ENCODE assay signal across 21 cellular contexts in genomic region chr6:33053230-33053629, GRCh38. TPM values are rescaled to one million over a fixed set of nuclear protein-coding genes. Genes with fewer than 3 reads are reported as not detected.
DNase-seq lines count a peak whose midpoint lies in the region; ATAC-seq, FAIRE-seq and TF ChIP-seq lines count a peak whose summit lies in the region.
"Had no signal": no experiment of that assay in that cellular context is flagged by ENCODE, and none has a peak within 500 bp of the region (broad histone marks: within the 10 kb centered on the region; RNA-seq: fewer than 3 reads in every experiment).

No MANE protein-coding gene starts in this region.

- TF ChIP-seq RAD21 in HepG2 (CRISPR knock-in tag; IDR thresholded peaks at IDR 0.05), result no peak

- TF ChIP-seq POLR2A in HepG2 (IDR thresholded peaks at IDR 0.05; ENCODE audit: insufficient read depth in 1 of 2, low read depth in 2 of 2, low read length in 2 of 2), result no peak

- no peaks in the 10 kb centered on the region for H3K36me3 Mint-ChIP-seq in type B pancreatic cell
- H3K36me3 Mint-ChIP-seq: CD4-positive, CD25-positive, alpha-beta regulatory T cell had no signal

- H3K4me3 Mint-ChIP-seq in type B pancreatic cell, result no peak overlapping the region
- H3K4me3 Mint-ChIP-seq: CD4-positive, CD25-positive, alpha-beta regulatory T cell had no signal

- H3K9me3 ChIP-seq in HepG2 (ENCODE audit: low read length), result no peaks in the 10 kb centered on the region

- CTCF ChIA-PET in HepG2 (lab: Yijun Ruan, JAX; ENCODE audit: low intra/inter-chr PET ratio, low total read pairs), result no interaction called here

- TF ChIP-seq EP300 in HepG2 (IDR thresholded peaks at IDR 0.05; ENCODE audit: low read depth in 2 of 2, low read length in 2 of 2), result no peak
- TF ChIP-seq EP300 in HepG2 (CRISPR knock-in tag; IDR thresholded peaks at IDR 0.05; ENCODE audit: borderline replicate concordance), result no peak

- WGBS in HepG2 (ENCODE audit: low lambda C conversion rate), result 2% methylated on average over 4 of the region's 4 CpGs

- in situ Hi-C loops in HepG2 (cut with HindIII; ENCODE audit: extremely low pct_ligation_motif_present, low pct_unique_long_range_greater_than_20kb), result no loop called here

- intact Hi-C loops in HepG2 (cut with micrococcal nuclease; ENCODE audit: unreplicated experiment), result no loop called here

- no TSS peak for BruUV-seq in HepG2 (replicated peaks; lab: Mats Ljungman, UMichigan)

- no peak overlapping the region for H3K27ac ChIP-seq in HepG2 (ENCODE audit: extremely low read length, insufficient read depth, low read length)
- H3K27ac ChIP-seq: PC-9 had no signal

- H3K79me2 ChIP-seq in HepG2 (ENCODE audit: insufficient read depth, low read length), result no peaks in the 10 kb centered on the region

- H3K36me3 ChIP-seq in HepG2 (replicated peaks in 1 of 2; ENCODE audit: control insufficient read depth in 1 of 2, insufficient read depth in 2 of 2, low read length in 2 of 2), result no peaks in the 10 kb centered on the region

- H3K9me3 Mint-ChIP-seq in type B pancreatic cell, result peaks cover 5% of the 10 kb centered on the region

- H3K27ac Mint-ChIP-seq in type B pancreatic cell, result peak overlapping the region; percentile 35

- POLR2A ChIA-PET in HepG2 (lab: Yijun Ruan, JAX), result no interaction called here

- peaks cover 0 to 20% of the 10 kb centered on the region in 2 experiments; a peak in 2 of 5 replicates for H3K27me3 ChIP-seq in HepG2 (ENCODE audit: control insufficient read depth in 1 of 2, insufficient read depth in 2 of 2, low read length in 2 of 2)

- peaks cover 33% of the 10 kb centered on the region for H3K27me3 Mint-ChIP-seq in type B pancreatic cell

- no peaks in the 10 kb centered on the region for H3K4me1 Mint-ChIP-seq in type B pancreatic cell (ENCODE audit: unreplicated experiment)
- H3K4me1 Mint-ChIP-seq: CD4-positive, CD25-positive, alpha-beta regulatory T cell had no signal

- H4K20me1 ChIP-seq in HepG2 (ENCODE audit: insufficient read depth, low read length), result no peaks in the 10 kb centered on the region

- H3K4me3 ChIP-seq in choroid plexus epithelial cell (ENCODE audit: low read depth, low read length), result no peak overlapping the region
- no peak overlapping the region for H3K4me3 ChIP-seq in HepG2 (replicated peaks in 1 of 3; ENCODE audit: insufficient read depth in 1 of 3, low read depth in 2 of 3, low read length in 3 of 3)
- H3K4me3 ChIP-seq: PC-9 had no signal

- DNase-seq in RCC 7860 (ENCODE audit: low spot score) (peak; percentile 14), choroid plexus epithelial cell (ENCODE audit: low read depth) (peak; percentile 34), HepG2 (ENCODE audit: low spot score) (peak; percentile 88), type B pancreatic cell (ENCODE audit: extremely low spot score, unreplicated experiment) (no peak), COR-L47 (lab: John Stamatoyannopoulos, UW) (no peak)
- DNase-seq: ACHN; CD4-positive, CD25-positive, alpha-beta regulatory T cell; DND-41; GF-D8; H7; Karpas-422; NCI-H1417; NCI-H1930; NCI-H2171; NCI-H774; SHP77 treated with DMSO at 0.1 percent for 48 hours had no signal

- H3K9ac ChIP-seq in HepG2 (ENCODE audit: insufficient read depth, low read depth, low read length), result no peak overlapping the region

- H3K4me1 ChIP-seq in HepG2 (ENCODE audit: insufficient read depth, low read length), result peaks cover 11% of the 10 kb centered on the region; the same call in 1 of the 2 replicates

- no peak overlapping the region for H2AFZ ChIP-seq in HepG2 (ENCODE audit: low read length)
- H2AFZ ChIP-seq: PC-9 had no signal

- FAIRE-seq in RCC 7860 (lab: Jason Lieb, UNC) (no peak), HepG2 (lab: Jason Lieb, UNC) (no peak)
- FAIRE-seq: D721Med had no signal

- ATAC-seq in HepG2 (peak; percentile 70), GM19328 (IDR thresholded peaks at IDR 0.05; ENCODE audit: unreplicated experiment) (no peak), GM19035 (IDR thresholded peaks at IDR 0.05; ENCODE audit: unreplicated experiment) (no peak)

- TF ChIP-seq CTCF in choroid plexus epithelial cell (conservative IDR thresholded peaks at IDR 0.05; ENCODE audit: low read depth, low read length) (no peak), HepG2 (CRISPR knock-in tag; IDR thresholded peaks at IDR 0.05) (no peak), type B pancreatic cell (conservative IDR thresholded peaks at IDR 0.05) (no peak)

- no peak overlapping the region for H3K4me2 ChIP-seq in HepG2 (ENCODE audit: low read depth, low read length)
- H3K4me2 ChIP-seq: PC-9 had no signal

RNA-seq across cellular contexts. Expression of gene HLA-DPA1, which starts 20.2 kb away (rescaled TPM):
- not detected in 2 replicates for total RNA-seq in HepG2 (2016; rRNA removed; fragmentation: Illumina TruSeq; extraction: Trizol)
- total RNA-seq in HepG2 (2016; cell fraction: cytosol; rRNA removed; fragmentation: Illumina TruSeq; extraction: Trizol; ENCODE audit: low read depth), result not detected in 2 replicates
- total RNA-seq in HepG2 (2016; cell fraction: insoluble cytoplasmic fraction; rRNA removed; fragmentation: Illumina TruSeq; extraction: Trizol), result not detected in 2 replicates
- not detected in 2 replicates for total RNA-seq in HepG2 (2016; cell fraction: membrane; rRNA removed; fragmentation: Illumina TruSeq; extraction: Trizol)
- total RNA-seq in HepG2 (2016; cell fraction: nucleus; rRNA removed; fragmentation: Illumina TruSeq; extraction: Trizol), result not detected in 2 replicates
- not detected in 2 replicates for polyA plus RNA-seq in HepG2 (2011; rRNA removed)
- polyA plus RNA-seq in HepG2 (2011; cell fraction: cytosol; rRNA removed), result 0.05 and 0.18 TPM in 2 replicates
- not detected in 2 replicates for polyA plus RNA-seq in HepG2 (2011; cell fraction: nucleus; rRNA removed)
- polyA plus RNA-seq in HepG2 (2012), result not detected in 2 replicates
- not detected in 2 replicates for polyA plus RNA-seq in HepG2 (2016; cell fraction: cytosol; fragmentation: Illumina TruSeq; extraction: Trizol; ENCODE audit: low read depth)
- polyA plus RNA-seq in HepG2 (2016; cell fraction: insoluble cytoplasmic fraction; fragmentation: Illumina TruSeq; extraction: Trizol; ENCODE audit: low read depth), result not detected in 2 replicates
- polyA plus RNA-seq in HepG2 (2016; cell fraction: membrane; fragmentation: Illumina TruSeq; extraction: Trizol; ENCODE audit: low read depth), result not detected in 2 replicates
- not detected in 2 replicates for polyA plus RNA-seq in HepG2 (2016; cell fraction: nucleus; fragmentation: Illumina TruSeq; extraction: Trizol; ENCODE audit: insufficient read depth, low read depth)
- 0.77 TPM in 1 of 2 replicates, not detected in the other for polyA minus RNA-seq in HepG2 (2011; rRNA and poly(A)+ RNA removed; ENCODE audit: low replicate concordance)
- polyA minus RNA-seq in HepG2 (2011; cell fraction: cytosol; rRNA and poly(A)+ RNA removed), result not detected in 2 replicates
- polyA minus RNA-seq in HepG2 (2011; cell fraction: nucleus; rRNA and poly(A)+ RNA removed), result not detected in 2 replicates
- 1.3 and 2.6 TPM in 2 replicates for total RNA-seq in type B pancreatic cell (ENCODE audit: low replicate concordance)
- total RNA-seq: NCI-H460, PC-9 had no signal

RNA-seq across cellular contexts. Expression of gene HLA-DPB1, which starts 22.6 kb away (rescaled TPM):
- total RNA-seq in HepG2 (2016; rRNA removed; fragmentation: Illumina TruSeq; extraction: Trizol) (not detected in 2 replicates), type B pancreatic cell (ENCODE audit: low replicate concordance) (10.9 and 27.3 TPM in 2 replicates)
- total RNA-seq in HepG2 (2016; cell fraction: cytosol; rRNA removed; fragmentation: Illumina TruSeq; extraction: Trizol; ENCODE audit: low read depth), result not detected in 2 replicates
- total RNA-seq in HepG2 (2016; cell fraction: insoluble cytoplasmic fraction; rRNA removed; fragmentation: Illumina TruSeq; extraction: Trizol), result not detected in 2 replicates
- total RNA-seq in HepG2 (2016; cell fraction: membrane; rRNA removed; fragmentation: Illumina TruSeq; extraction: Trizol), result not detected in 2 replicates
- not detected in 2 replicates for total RNA-seq in HepG2 (2016; cell fraction: nucleus; rRNA removed; fragmentation: Illumina TruSeq; extraction: Trizol)
- polyA plus RNA-seq in HepG2 (2011; rRNA removed), result not detected in 2 replicates
- polyA plus RNA-seq in HepG2 (2011; cell fraction: cytosol; rRNA removed), result 0.09 TPM in 1 of 2 replicates, not detected in the other
- 0.21 and 0.23 TPM in 2 replicates for polyA plus RNA-seq in HepG2 (2011; cell fraction: nucleus; rRNA removed)
- not detected in 2 replicates for polyA plus RNA-seq in HepG2 (2012)
- polyA plus RNA-seq in HepG2 (2016; cell fraction: cytosol; fragmentation: Illumina TruSeq; extraction: Trizol; ENCODE audit: low read depth), result not detected in 2 replicates
- polyA plus RNA-seq in HepG2 (2016; cell fraction: insoluble cytoplasmic fraction; fragmentation: Illumina TruSeq; extraction: Trizol; ENCODE audit: low read depth), result not detected in 2 replicates
- not detected in 2 replicates for polyA plus RNA-seq in HepG2 (2016; cell fraction: membrane; fragmentation: Illumina TruSeq; extraction: Trizol; ENCODE audit: low read depth)
- not detected in 2 replicates for polyA plus RNA-seq in HepG2 (2016; cell fraction: nucleus; fragmentation: Illumina TruSeq; extraction: Trizol; ENCODE audit: insufficient read depth, low read depth)
- 0.63 TPM in 1 of 2 replicates, not detected in the other for polyA minus RNA-seq in HepG2 (2011; rRNA and poly(A)+ RNA removed; ENCODE audit: low replicate concordance)
- not detected in 2 replicates for polyA minus RNA-seq in HepG2 (2011; cell fraction: cytosol; rRNA and poly(A)+ RNA removed)
- polyA minus RNA-seq in HepG2 (2011; cell fraction: nucleus; rRNA and poly(A)+ RNA removed), result not detected in 2 replicates
- total RNA-seq: NCI-H460, PC-9 had no signal

RNA-seq across cellular contexts. Expression of gene HLA-DOA, which starts 43.8 kb away (rescaled TPM):
- total RNA-seq in HepG2 (2016; rRNA removed; fragmentation: Illumina TruSeq; extraction: Trizol) (0.07 and 0.09 TPM in 2 replicates), type B pancreatic cell (ENCODE audit: low replicate concordance) (0.52 and 2.5 TPM in 2 replicates)
- not detected in 2 replicates for total RNA-seq in HepG2 (2016; cell fraction: cytosol; rRNA removed; fragmentation: Illumina TruSeq; extraction: Trizol; ENCODE audit: low read depth)
- total RNA-seq in HepG2 (2016; cell fraction: insoluble cytoplasmic fraction; rRNA removed; fragmentation: Illumina TruSeq; extraction: Trizol), result 0.04 TPM in 1 of 2 replicates, not detected in the other
- total RNA-seq in HepG2 (2016; cell fraction: membrane; rRNA removed; fragmentation: Illumina TruSeq; extraction: Trizol), result 0.06 TPM in 1 of 2 replicates, not detected in the other
- total RNA-seq in HepG2 (2016; cell fraction: nucleus; rRNA removed; fragmentation: Illumina TruSeq; extraction: Trizol), result 0.09 TPM in 1 of 2 replicates, not detected in the other
- 0.03 TPM in 1 of 2 replicates, not detected in the other for polyA plus RNA-seq in HepG2 (2011; rRNA removed)
- polyA plus RNA-seq in HepG2 (2011; cell fraction: cytosol; rRNA removed), result 0.04 TPM in 1 of 2 replicates, not detected in the other
- not detected in 2 replicates for polyA plus RNA-seq in HepG2 (2011; cell fraction: nucleus; rRNA removed)
- not detected in 2 replicates for polyA plus RNA-seq in HepG2 (2012)
- polyA plus RNA-seq in HepG2 (2016; cell fraction: cytosol; fragmentation: Illumina TruSeq; extraction: Trizol; ENCODE audit: low read depth), result not detected in 2 replicates
- polyA plus RNA-seq in HepG2 (2016; cell fraction: insoluble cytoplasmic fraction; fragmentation: Illumina TruSeq; extraction: Trizol; ENCODE audit: low read depth), result 0.07 TPM in 1 of 2 replicates, not detected in the other
- polyA plus RNA-seq in HepG2 (2016; cell fraction: membrane; fragmentation: Illumina TruSeq; extraction: Trizol; ENCODE audit: low read depth), result not detected in 2 replicates
- 0.63 TPM in 1 of 2 replicates, not detected in the other for polyA plus RNA-seq in HepG2 (2016; cell fraction: nucleus; fragmentation: Illumina TruSeq; extraction: Trizol; ENCODE audit: insufficient read depth, low read depth)
- 0.30 TPM in 1 of 2 replicates, not detected in the other for polyA minus RNA-seq in HepG2 (2011; rRNA and poly(A)+ RNA removed; ENCODE audit: low replicate concordance)
- polyA minus RNA-seq in HepG2 (2011; cell fraction: cytosol; rRNA and poly(A)+ RNA removed), result not detected in 2 replicates
- not detected in 2 replicates for polyA minus RNA-seq in HepG2 (2011; cell fraction: nucleus; rRNA and poly(A)+ RNA removed)
- total RNA-seq: NCI-H460, PC-9 had no signal

Comparison
In these comparisons a context has a peak if more than half of its experiments do, and no peak if none do; other contexts are left out.
1. DNase-seq: peak in RCC 7860 (single experiment), choroid plexus epithelial cell (single experiment) and HepG2 (single experiment); none in type B pancreatic cell (single experiment) and COR-L47 (single experiment).
2. RNA of gene HLA-DPB1, which starts 22.6 kb away (total RNA-seq): 10.9 to 27.3 TPM in type B pancreatic cell; not detected in HepG2; every median in the first group is over 10 times any median in the second.